Comparison of ENCODE assay signal across 13 cellular contexts in the genomic region with DNA sequence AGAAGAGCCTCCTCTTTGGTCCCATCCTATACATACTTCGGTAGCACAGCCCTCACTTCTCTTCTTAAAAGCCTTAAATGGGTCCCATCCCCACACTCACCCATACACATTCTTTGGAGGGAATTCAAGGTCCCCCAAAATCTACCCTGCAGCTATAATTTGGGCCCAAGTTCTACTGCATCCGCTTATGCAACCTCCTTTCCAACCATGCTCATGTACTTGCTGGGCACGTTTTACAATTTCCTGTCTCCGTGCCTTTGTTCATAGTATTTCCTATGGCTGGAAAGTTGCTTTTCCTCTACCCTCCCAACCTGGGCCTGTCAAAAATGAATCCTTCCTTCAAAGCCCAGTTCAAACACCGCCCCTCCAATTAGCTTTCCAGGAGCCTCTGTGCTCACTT.
DNase-seq lines count a peak whose midpoint lies in the region; ATAC-seq, FAIRE-seq and TF ChIP-seq lines count a peak whose summit lies in the region.
"Had no signal": no experiment of that assay in that cellular context is flagged by ENCODE, and none has a peak within 500 bp of the region (broad histone marks: within the 10 kb centered on the region; RNA-seq: fewer than 3 reads in every experiment).

No MANE protein-coding gene starts in this region.

- H3K36me3 ChIP-seq in CD4-positive, alpha-beta memory T cell (ENCODE audit: insufficient read depth, low read length): peaks cover 5% of the 10 kb centered on the region
- peaks cover 0 to 4% (median under 1%) of the 10 kb centered on the region in 4 experiments; a peak in 5 of 8 replicates for H3K36me3 ChIP-seq in H1 (ENCODE audit: control insufficient read depth in 2 of 4, insufficient read depth in 4 of 4, low read length in 3 of 4)
- H3K36me3 ChIP-seq in prostate gland: no peaks in the 10 kb centered on the region

- H2AK5ac ChIP-seq in H1 (ENCODE audit: low read depth, low read length): no peak overlapping the region

- peaks cover 34 to 39% of the 10 kb centered on the region in 2 donors for H3K36me3 Mint-ChIP-seq in CD4-positive, alpha-beta memory T cell
- H3K36me3 Mint-ChIP-seq in IgD-negative memory B cell: peaks cover 4% of the 10 kb centered on the region

- H3K4ac ChIP-seq in H1 (replicated peaks; ENCODE audit: insufficient read length, low read depth, low read length): no peak overlapping the region

- H3K79me1 ChIP-seq in H1 (ENCODE audit: low read depth, low read length): peaks cover 9% of the 10 kb centered on the region; the same call in 1 of the 2 replicates

- no peaks in the 10 kb centered on the region for H3K9me3 ChIP-seq in CD4-positive, alpha-beta memory T cell (ENCODE audit: control insufficient read depth in 1 of 2, low read length in 2 of 2)
- H3K9me3 ChIP-seq in H1 (ENCODE audit: insufficient read depth in 2 of 2, low read depth in 1 of 2, low read length in 1 of 2): no peaks in the 10 kb centered on the region
- no peaks in the 10 kb centered on the region for H3K9me3 ChIP-seq in prostate gland

- peaks cover 2% of the 10 kb centered on the region; the same call in 1 of the 2 replicates for H3K23me2 ChIP-seq in H1 (ENCODE audit: low read depth, low read length)

- no peak overlapping the region for H3K56ac ChIP-seq in H1 (replicated peaks; ENCODE audit: insufficient read length, low read depth, low read length)

- H3K14ac ChIP-seq in H1 (ENCODE audit: insufficient read length): no peak overlapping the region

- no peak overlapping the region for H2BK12ac ChIP-seq in H1 (ENCODE audit: low read depth, low read length)

- ATAC-seq in GM21528 (IDR thresholded peaks at IDR 0.05; ENCODE audit: low FRiP score, unreplicated experiment): no peak

- peak overlapping the region in 4 of 8 donors; percentile 53 to 82 (median 66) for H3K4me3 Mint-ChIP-seq in CD4-positive, alpha-beta memory T cell
- peak overlapping the region in 3 of 4 donors; percentile 5 to 86 (median 8) for H3K4me3 Mint-ChIP-seq in IgD-negative memory B cell

- H2BK120ac ChIP-seq in H1 (replicated peaks; ENCODE audit: low read depth, low read length): no peak overlapping the region

- H2BK5ac ChIP-seq in H1 (ENCODE audit: low read depth, low read length): no peak overlapping the region

- H3K4me3 ChIP-seq in CD4-positive, alpha-beta memory T cell (ENCODE audit: low read length in 2 of 2): no peak overlapping the region
- H3K4me3 ChIP-seq in H1 (ENCODE audit: extremely low read depth in 1 of 4, insufficient read depth in 2 of 4, low read depth in 3 of 4, low read length in 4 of 4): no peak overlapping the region
- H3K4me3 ChIP-seq in prostate gland: no peak overlapping the region

- intact Hi-C loops in CD4-positive, alpha-beta memory T cell (cut with micrococcal nuclease): no loop called here
- intact Hi-C loops in prostate gland (cut with DNase I): no loop called here

- peaks cover 80% of the 10 kb centered on the region for H3K4me1 ChIP-seq in CD4-positive, alpha-beta memory T cell (ENCODE audit: insufficient read depth, low read length)
- H3K4me1 ChIP-seq in H1 (replicated peaks in 1 of 4; ENCODE audit: control insufficient read depth in 3 of 4, insufficient read depth in 4 of 4, low read length in 3 of 4) (peaks cover 10 to 29% (median 17%) of the 10 kb centered on the region in 4 experiments), prostate gland (replicated peaks) (peaks cover 42% of the 10 kb centered on the region)

- no peaks in the 10 kb centered on the region for H3K27me3 Mint-ChIP-seq in CD4-positive, alpha-beta memory T cell
- no peaks in the 10 kb centered on the region for H3K27me3 Mint-ChIP-seq in IgD-negative memory B cell

- TF ChIP-seq CTCF in H1 (IDR thresholded peaks at IDR 0.05; ENCODE audit: control extremely low read depth in 1 of 3, insufficient read depth in 1 of 3, low read depth in 1 of 3, low read length in 3 of 3) (no peak), prostate gland (IDR thresholded peaks at IDR 0.05) (no peak)

- H4K91ac ChIP-seq in H1 (replicated peaks; ENCODE audit: insufficient read length, low read length): no peak overlapping the region

- no peaks in the 10 kb centered on the region for H3K27me3 ChIP-seq in CD4-positive, alpha-beta memory T cell (ENCODE audit: insufficient read depth, low read length)
- H3K27me3 ChIP-seq in H1 (replicated peaks in 1 of 4; ENCODE audit: control insufficient read depth in 3 of 4, extremely low read depth in 1 of 4, insufficient read depth in 3 of 4, low read length in 3 of 4) (no peaks in the 10 kb centered on the region), prostate gland (replicated peaks; ENCODE audit: insufficient read depth) (no peaks in the 10 kb centered on the region)

- H3K79me2 ChIP-seq in H1 (ENCODE audit: control insufficient read depth in 1 of 2, insufficient read depth in 2 of 2, low read length in 2 of 2): peaks cover 0 to 95% of the 10 kb centered on the region in 2 experiments; a peak in 3 of 4 replicates

- H2AFZ ChIP-seq in H1 (ENCODE audit: low read length): no peak overlapping the region
- H2AFZ ChIP-seq: parathyroid adenoma had no signal

- H3K4me2 ChIP-seq in H1 (ENCODE audit: insufficient read depth in 1 of 2, low read depth in 2 of 2, low read length in 2 of 2): peak overlapping the region; percentile 1 to 9; a peak in 1 of 4 replicates

- TF ChIP-seq RAD21 in H1 (IDR thresholded peaks at IDR 0.05 in 1 of 2, conservative IDR thresholded peaks at IDR 0.05 in 1 of 2; ENCODE audit: low read depth in 2 of 2, low read length in 2 of 2): no peak

- TF ChIP-seq EP300 in H1 (IDR thresholded peaks at IDR 0.05; ENCODE audit: borderline replicate concordance in 1 of 2, low read depth in 2 of 2, low read length in 2 of 2): no peak

- TF ChIP-seq POLR2A in H1 (IDR thresholded peaks at IDR 0.05; ENCODE audit: control extremely low read depth in 1 of 2, low read depth in 2 of 2, low read length in 2 of 2) (no peak), prostate gland (IDR thresholded peaks at IDR 0.05) (no peak)

- H3K27ac ChIP-seq in CD4-positive, alpha-beta memory T cell (ENCODE audit: low read depth, low read length): no peak overlapping the region
- no peak overlapping the region for H3K27ac ChIP-seq in H1 (ENCODE audit: low read depth, low read length)
- H3K27ac ChIP-seq in prostate gland: peak overlapping the region; percentile 93 to 98
- H3K27ac ChIP-seq: parathyroid adenoma had no signal

- CTCF ChIA-PET in CD4-positive, alpha-beta memory T cell (lab: Charles Lee; ENCODE audit: partially characterized antibody): interaction anchor here (3.2 to 8.5 kb wide), 2 partner anchors 9 to 13 kb away, joined by 14 to 88 read pairs; no protein-coding TSS in a partner anchor
- CTCF ChIA-PET in H1 (lab: Charles Lee; ENCODE audit: partially characterized antibody): interaction anchor here (0.9 to 8.5 kb wide), 5 partner anchors 9 to 309 kb away, joined by 3 to 88 read pairs (median 3); no protein-coding TSS in a partner anchor

- DNase-seq in CD4-positive, alpha-beta memory T cell: no peak
- DNase-seq in H1 (ENCODE audit: low read depth in 1 of 2, low spot score in 2 of 2): no peak
- no peak for DNase-seq in prostate gland (ENCODE audit: low spot score)
- DNase-seq in NCI-H2029 treated with DMSO at 0.1 percent for 48 hours (lab: John Stamatoyannopoulos, UW): no peak
- DNase-seq in GM19239 (ENCODE audit: insufficient read length, low spot score): no peak
- no peak for DNase-seq in NCI-H2107 (lab: John Stamatoyannopoulos, UW)
- DNase-seq: activated effector memory CD4-positive, alpha-beta T cell treated with Interleukin-2 at 50 U/mL for 16 hours; foreskin melanocyte; NCI-H82; stimulated activated CD4-positive, alpha-beta T cell treated with anti-CD3 and anti-CD28 coated beads, Interleukin-4, amount 100 ng/mL, for 4 hours had no signal

- POLR2A ChIA-PET in CD4-positive, alpha-beta memory T cell (lab: Charles Lee; ENCODE audit: partially characterized antibody): interaction anchor here (0.8 to 6.3 kb wide), 5 partner anchors 8 to 461 kb away, joined by 3 to 57 read pairs (median 3); partner anchors contain the start of gene ENO1
- POLR2A ChIA-PET in H1 (lab: Charles Lee; ENCODE audit: partially characterized antibody): interaction anchor here (1.0 to 1.8 kb wide), 3 partner anchors 8 to 33 kb away, joined by 3 to 4 read pairs (median 4); no protein-coding TSS in a partner anchor

- peaks cover 28 to 31% (median 29%) of the 10 kb centered on the region in 4 donors for H3K4me1 Mint-ChIP-seq in CD4-positive, alpha-beta memory T cell
- H3K4me1 Mint-ChIP-seq in IgD-negative memory B cell: peaks cover 21 to 26% (median 25%) of the 10 kb centered on the region in 3 donors

- FAIRE-seq in H1 (lab: Jason Lieb, UNC) (no peak), GM19239 (lab: Jason Lieb, UNC) (no peak)

- H4K5ac ChIP-seq in H1 (ENCODE audit: insufficient read length, low read depth, low read length): no peak overlapping the region

- H4K8ac ChIP-seq in H1 (ENCODE audit: extremely low read depth, insufficient read depth, low read length): no peak overlapping the region

- 0 out of 2 replicates have a peak overlapping the region, but pooled peaks have one; percentile 7 for H3K18ac ChIP-seq in H1 (ENCODE audit: extremely low read depth, low read length)

- no peaks in the 10 kb centered on the region for H3K9me3 Mint-ChIP-seq in CD4-positive, alpha-beta memory T cell
- H3K9me3 Mint-ChIP-seq in IgD-negative memory B cell: no peaks in the 10 kb centered on the region

- H3K9ac ChIP-seq in H1 (replicated peaks in 1 of 4; ENCODE audit: extremely low read depth in 1 of 4, low read depth in 3 of 4, low read length in 3 of 4): no peak overlapping the region
- H3K9ac ChIP-seq: parathyroid adenoma had no signal

- H2BK20ac ChIP-seq in H1 (ENCODE audit: low read length): no peak overlapping the region

- peaks cover 4 to 7% of the 10 kb centered on the region in 2 experiments for H4K20me1 ChIP-seq in H1 (replicated peaks in 1 of 2; ENCODE audit: control insufficient read depth in 1 of 2, insufficient read depth in 2 of 2, low read length in 2 of 2)

- no peak overlapping the region for H3K23ac ChIP-seq in H1 (ENCODE audit: insufficient read length)

- H2BK15ac ChIP-seq in H1 (ENCODE audit: low read length): no peak overlapping the region

- peak overlapping the region; percentile 17 to 82 (median 34) for H3K27ac Mint-ChIP-seq in CD4-positive, alpha-beta memory T cell
- H3K27ac Mint-ChIP-seq in IgD-negative memory B cell: peak overlapping the region in 2 of 3 donors; percentile 18 to 40

- 85% methylated on average over 5 of the region's 5 CpGs; no CpG with 5 or more reads in 1 of the 2 experiments for WGBS in H1 (ENCODE audit: extremely low coverage in 1 of 2, insufficient coverage in 1 of 2, insufficient read length in 1 of 2, insufficient replicate concordance in 2 of 2, low coverage in 1 of 2, low lambda C conversion rate in 2 of 2, missing lambda C conversion rate in 1 of 2), 2 experiments
- WGBS in prostate gland: 57% methylated on average over 5 of the region's 5 CpGs

TF ChIP-seq in H1, 55 proteins besides CTCF, POLR2A, EP300 and RAD21 (continues in another document):
- no peak for TF ChIP-seq KDM4A (IDR thresholded peaks at IDR 0.05; ENCODE audit: low read depth, low read length, severe bottlenecking)
- TF ChIP-seq, protein P1, sequence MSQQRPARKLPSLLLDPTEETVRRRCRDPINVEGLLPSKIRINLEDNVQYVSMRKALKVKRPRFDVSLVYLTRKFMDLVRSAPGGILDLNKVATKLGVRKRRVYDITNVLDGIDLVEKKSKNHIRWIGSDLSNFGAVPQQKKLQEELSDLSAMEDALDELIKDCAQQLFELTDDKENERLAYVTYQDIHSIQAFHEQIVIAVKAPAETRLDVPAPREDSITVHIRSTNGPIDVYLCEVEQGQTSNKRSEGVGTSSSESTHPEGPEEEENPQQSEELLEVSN (IDR thresholded peaks at IDR 0.05): no peak

Comparison
In these comparisons a context has a peak if more than half of its experiments do, and no peak if none do; other contexts are left out.
1. H3K27ac ChIP-seq: peak in prostate gland (2 of 2); none in CD4-positive, alpha-beta memory T cell (single experiment) and H1 (single experiment).